8 cellular contexts compared by ENCODE assay signal in genomic region chr2:177211602-177212105, GRCh38. TPM values are rescaled to one million over a fixed set of nuclear protein-coding genes. Genes with fewer than 3 reads are reported as not detected.
DNase-seq lines count a peak whose midpoint lies in the region; ATAC-seq, FAIRE-seq and TF ChIP-seq lines count a peak whose summit lies in the region.

No MANE protein-coding gene starts in this region.

- CTCF ChIA-PET in RWPE1 (lab: Yijun Ruan, JAX) = interaction anchor here (0.7 kb wide), 1 partner anchor 47 kb away, joined by 4 read pairs; no protein-coding TSS in a partner anchor

- H3K27me3 ChIP-seq in esophagus muscularis mucosa = no peaks in the 10 kb centered on the region
- H3K27me3 ChIP-seq in rectal smooth muscle tissue (ENCODE audit: control insufficient read depth, insufficient read depth, low read length) = no peaks in the 10 kb centered on the region

- no peak for TF ChIP-seq EP300 in esophagus muscularis mucosa (IDR thresholded peaks at IDR 0.05)

- intact Hi-C loops in esophagus muscularis mucosa (cut with DNase I) = loop anchor here (1.0 to 5.0 kb wide), 2 partner anchors 44 to 54 kb away; no protein-coding TSS in a partner anchor

- 8% methylated on average over 6 of the region's 6 CpGs for WGBS in esophagus muscularis mucosa

- H3K36me3 ChIP-seq in esophagus muscularis mucosa (peaks cover 6 to 19% (median 7%) of the 10 kb centered on the region in 4 donors), rectal smooth muscle tissue (ENCODE audit: control insufficient read depth, insufficient read depth, low read length) (peaks cover 9% of the 10 kb centered on the region)

- peak; percentile 9 for FAIRE-seq in GM12892 (lab: Jason Lieb, UNC)

- ATAC-seq in HG03139 (IDR thresholded peaks at IDR 0.05; ENCODE audit: unreplicated experiment) = no peak
- no peak for ATAC-seq in HG03135 (IDR thresholded peaks at IDR 0.05; ENCODE audit: unreplicated experiment)

- peak overlapping the region; percentile 100 for H3K9ac ChIP-seq in rectal smooth muscle tissue (ENCODE audit: low read length)

- H3K4me1 ChIP-seq in esophagus muscularis mucosa = peaks cover 36 to 47% (median 44%) of the 10 kb centered on the region in 4 donors
- H3K4me1 ChIP-seq in rectal smooth muscle tissue (ENCODE audit: control insufficient read depth, insufficient read depth, low read length) = peaks cover 25% of the 10 kb centered on the region

- peak overlapping the region; percentile 96 for H3K27ac ChIP-seq in RWPE1
- peak overlapping the region; percentile 94 to 99 (median 99) for H3K27ac ChIP-seq in esophagus muscularis mucosa (replicated peaks in 1 of 4)
- peak overlapping the region; percentile 99 for H3K27ac ChIP-seq in rectal smooth muscle tissue (ENCODE audit: low read depth, low read length)

- POLR2A ChIA-PET in RWPE1 (lab: Yijun Ruan, JAX; ENCODE audit: low non-redundant PET) = interaction anchor here (0.7 to 1.3 kb wide), 4 partner anchors 10 to 52 kb away, joined by 3 to 4 read pairs (median 3); no protein-coding TSS in a partner anchor

- TF ChIP-seq POLR2A in GM12892 (IDR thresholded peaks at IDR 0.05; ENCODE audit: low read depth, low read length) (no peak), esophagus muscularis mucosa (IDR thresholded peaks at IDR 0.05; ENCODE audit: low read depth) (no peak)

- H3K9me3 ChIP-seq in esophagus muscularis mucosa = no peaks in the 10 kb centered on the region

- H3K4me3 ChIP-seq in esophagus muscularis mucosa (peak overlapping the region; percentile 84 to 91 (median 90)), rectal smooth muscle tissue (ENCODE audit: low read length) (peak overlapping the region; percentile 88)

- no peak for TF ChIP-seq CTCF in RWPE1 (conservative IDR thresholded peaks at IDR 0.05; ENCODE audit: low read depth)
- TF ChIP-seq CTCF in esophagus muscularis mucosa (IDR thresholded peaks at IDR 0.05) = no peak

- DNase-seq in GM12892 (ENCODE audit: insufficient read length) (no peak), RWPE1 (ENCODE audit: low spot score) (no peak), esophagus muscularis mucosa (ENCODE audit: extremely low spot score) (no peak), hepatic stellate cell (ENCODE audit: low spot score) (no peak), NCI-H2196 (lab: John Stamatoyannopoulos, UW; ENCODE audit: unreplicated experiment) (no peak)

RNA-seq across cellular contexts. Expression of gene HNRNPA3, which starts 0.9 kb away (rescaled TPM):
- 303 TPM for polyA plus RNA-seq in GM12892 (2012; ENCODE audit: missing spikeins)
- total RNA-seq in esophagus muscularis mucosa = 10 to 100 TPM; 59.2 to 72.3 (median 64.3) TPM

RNA-seq across cellular contexts. Expression of gene NFE2L2, which starts 52.9 kb away (rescaled TPM):
- polyA plus RNA-seq in GM12892 (2012; ENCODE audit: missing spikeins) = 26.9 TPM
- total RNA-seq in esophagus muscularis mucosa = 100 to 1,000 TPM in 1 of 4 donors, 10 to 100 TPM in 3; 62.0 to 115 (median 72.3) TPM
